Comparison of ENCODE assay signal across 10 cellular contexts in genomic region chr17:74677558-74678466, GRCh38. TPM values are rescaled to one million over a fixed set of nuclear protein-coding genes. Genes with fewer than 3 reads are reported as not detected.
DNase-seq lines count a peak whose midpoint lies in the region; FAIRE-seq and TF ChIP-seq lines count a peak whose summit lies in the region.
"Had no signal": no experiment of that assay in that cellular context is flagged by ENCODE, and none has a peak within 500 bp of the region (broad histone marks: within the 10 kb centered on the region; RNA-seq: fewer than 3 reads in every experiment).

No MANE protein-coding gene starts in this region.

- H3K27ac Mint-ChIP-seq in astrocyte (ENCODE audit: unreplicated experiment) = peak overlapping the region; percentile 44

- H3K27me3 ChIP-seq in astrocyte (ENCODE audit: insufficient read depth, low read length) (peaks cover 8% of the 10 kb centered on the region), testis (no peaks in the 10 kb centered on the region)

- DNase-seq in DMS53 (lab: John Stamatoyannopoulos, UW) (peak; percentile 94), NCI-H1694 (lab: John Stamatoyannopoulos, UW) (peak; percentile 97), astrocyte (ENCODE audit: low read depth) (no peak), amniotic stem cell (lab: John Stamatoyannopoulos, UW) (no peak), testis (no peak), head of caudate nucleus (no peak), hepatic stellate cell (ENCODE audit: low spot score) (no peak)

- H3K4me3 Mint-ChIP-seq in astrocyte (ENCODE audit: unreplicated experiment) = no peak overlapping the region

- H3K9me3 Mint-ChIP-seq in astrocyte (ENCODE audit: unreplicated experiment) = peaks cover 1% of the 10 kb centered on the region

- H3K4me1 ChIP-seq in astrocyte (ENCODE audit: insufficient read depth, low read length) (no peaks in the 10 kb centered on the region), mesodermal cell (ENCODE audit: control insufficient read depth, insufficient read depth, low read length, poor library complexity, severe bottlenecking) (peaks cover 13% of the 10 kb centered on the region), testis (no peaks in the 10 kb centered on the region)

- H3K27ac ChIP-seq in astrocyte (ENCODE audit: low read depth, low read length) (no peak overlapping the region), mesodermal cell (ENCODE audit: low read depth, low read length, severe bottlenecking) (peak overlapping the region; percentile 90), testis (no peak overlapping the region)
- H3K27ac ChIP-seq: VCaP had no signal

- H3K27me3 Mint-ChIP-seq in astrocyte (ENCODE audit: low read depth, unreplicated experiment) = peaks cover 36% of the 10 kb centered on the region

- H2AFZ ChIP-seq in astrocyte (ENCODE audit: low read depth, low read length) = no peak overlapping the region

- no peaks in the 10 kb centered on the region for H4K20me1 ChIP-seq in astrocyte (ENCODE audit: insufficient read depth, low read length)

- H3K9me3 ChIP-seq in astrocyte (ENCODE audit: insufficient read depth, low read depth, low read length) = no peaks in the 10 kb centered on the region
- H3K9me3 ChIP-seq in mesodermal cell (ENCODE audit: control insufficient read depth, low read length) = no peaks in the 10 kb centered on the region
- H3K9me3 ChIP-seq in testis = no peaks in the 10 kb centered on the region

- no peak for FAIRE-seq in astrocyte (lab: Jason Lieb, UNC)
- FAIRE-seq: GM12878 had no signal

- TF ChIP-seq POLR2A in testis (IDR thresholded peaks at IDR 0.05) = no peak

- H3K36me3 Mint-ChIP-seq in astrocyte (ENCODE audit: low read depth, unreplicated experiment) = no peaks in the 10 kb centered on the region

- no peak overlapping the region for H3K4me2 ChIP-seq in astrocyte (ENCODE audit: low read length)

- TF ChIP-seq CTCF in astrocyte (IDR thresholded peaks at IDR 0.05; ENCODE audit: insufficient read depth, low read depth, low read length) (no peak), testis (IDR thresholded peaks at IDR 0.05) (no peak)

- 33 to 44% methylated on average over 2 to 5 of the region's 9 CpGs for WGBS in mesodermal cell (ENCODE audit: insufficient coverage in 2 of 2), 2 experiments
- WGBS in testis, 2 donors = 34 to 36% methylated on average over 9 of the region's 9 CpGs

- H3K36me3 ChIP-seq in astrocyte (ENCODE audit: insufficient read depth, low read length) (no peaks in the 10 kb centered on the region), mesodermal cell (ENCODE audit: control insufficient read depth, insufficient read depth, low read length) (no peaks in the 10 kb centered on the region), testis (ENCODE audit: low read depth, missing control alignments) (no peaks in the 10 kb centered on the region)

- no peaks in the 10 kb centered on the region for H3K79me2 ChIP-seq in astrocyte (ENCODE audit: insufficient read depth, low read length)

- H3K4me1 Mint-ChIP-seq in astrocyte (ENCODE audit: low read depth, unreplicated experiment) = peaks cover 2% of the 10 kb centered on the region

- H3K4me3 ChIP-seq in astrocyte (ENCODE audit: insufficient read depth, low read depth, low read length) (no peak overlapping the region), mesodermal cell (ENCODE audit: extremely low read depth, insufficient read depth, low read length, poor library complexity, severe bottlenecking) (no peak overlapping the region), testis (no peak overlapping the region)
- H3K4me3 ChIP-seq: GM12878 had no signal

- H3K9ac ChIP-seq in astrocyte (ENCODE audit: low read length) = no peak overlapping the region

- intact Hi-C loops in testis (cut with DNase I; ENCODE audit: low total_unique reads) (no loop called here), head of caudate nucleus (cut with DNase I) (no loop called here)

RNA-seq across cellular contexts. Expression of gene CD300LF, which starts 34.9 kb away (rescaled TPM):
- total RNA-seq in astrocyte (not detected in 2 replicates), testis (1 to 10 TPM in 1 of 2 donors, under 1 TPM in 1; 0.43 to 1.1 TPM)
- not detected for polyA plus RNA-seq in mesodermal cell (2013, experiment 1 of 2)
- not detected for polyA plus RNA-seq in mesodermal cell (2013, experiment 2 of 2)
- 0.79 TPM for polyA plus RNA-seq in testis (ENCODE audit: insufficient read depth, low read depth, low replicate concordance)
- total RNA-seq: GM12878 had no signal

RNA-seq across cellular contexts. Expression of gene CD300E, which starts 54.3 kb away (rescaled TPM):
- total RNA-seq in astrocyte (not detected in 2 replicates), testis (under 1 TPM in 1 of 2 donors, not detected in 1; 0.31 TPM)
- polyA plus RNA-seq in mesodermal cell (2013, experiment 1 of 2) = 1.4 TPM
- polyA plus RNA-seq in mesodermal cell (2013, experiment 2 of 2) = 2.0 TPM
- 0.45 TPM for polyA plus RNA-seq in testis (ENCODE audit: insufficient read depth, low read depth, low replicate concordance)
- total RNA-seq: GM12878 had no signal
- polyA plus RNA-seq: GM12878 had no signal

RNA-seq across cellular contexts. Expression of gene RAB37, which starts 59.2 kb away (rescaled TPM):
- total RNA-seq in astrocyte (0.77 TPM in 1 of 2 replicates, not detected in the other), testis (under 1 TPM; 0.81 to 0.94 TPM)
- polyA plus RNA-seq in mesodermal cell (2013, experiment 1 of 2) = 11.7 TPM
- 16.4 TPM for polyA plus RNA-seq in mesodermal cell (2013, experiment 2 of 2)
- 1.9 TPM for polyA plus RNA-seq in testis (ENCODE audit: insufficient read depth, low read depth, low replicate concordance)

Comparison
In these comparisons a context has a peak if more than half of its experiments do, and no peak if none do; other contexts are left out.
1. DNase-seq: peak in DMS53 (single experiment) and NCI-H1694 (single experiment); none in astrocyte (single experiment), amniotic stem cell (single experiment), testis (single experiment), head of caudate nucleus (0 of 42) and hepatic stellate cell (single experiment).